In the genomic region with DNA sequence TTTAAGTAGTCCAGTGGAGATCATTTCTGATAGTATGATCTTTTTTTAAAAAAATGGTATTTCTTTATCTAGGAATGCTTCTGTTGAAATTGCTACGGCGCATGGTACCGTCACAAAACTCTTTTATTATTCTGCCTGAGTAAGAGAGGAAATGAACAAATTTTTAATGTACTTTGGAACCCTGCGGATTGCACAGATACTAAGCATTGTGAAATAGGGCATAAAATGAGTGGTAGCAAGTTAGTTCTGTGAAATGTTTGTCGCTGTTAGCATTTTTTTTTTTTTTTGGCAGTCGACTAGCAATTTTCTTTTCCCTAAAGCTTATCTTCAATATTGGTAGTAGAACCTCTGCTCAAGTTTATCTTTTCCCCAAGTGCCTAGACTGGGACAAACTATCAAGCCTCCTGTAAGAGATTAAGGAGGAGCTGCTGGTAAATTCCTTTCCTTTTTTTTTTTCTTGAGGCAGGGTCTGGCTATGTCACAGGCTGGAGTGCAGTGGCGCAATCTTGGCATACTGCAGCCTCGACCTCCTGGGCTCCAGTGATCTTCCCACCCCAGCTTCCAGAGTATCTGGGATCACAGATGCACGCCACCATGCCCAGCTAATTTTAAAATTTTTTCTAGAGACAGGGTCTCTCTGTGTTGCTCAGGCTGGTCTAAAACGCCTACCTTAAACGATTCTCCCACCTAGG, we compare ENCODE assay signal across 10 cellular contexts. TPM values are rescaled to one million over a fixed set of nuclear protein-coding genes. Genes with fewer than 3 reads are reported as not detected.
DNase-seq lines count a peak whose midpoint lies in the region; ATAC-seq and TF ChIP-seq lines count a peak whose summit lies in the region.
"Had no signal": no experiment of that assay in that cellular context is flagged by ENCODE, and none has a peak within 500 bp of the region (broad histone marks: within the 10 kb centered on the region; RNA-seq: fewer than 3 reads in every experiment).

No MANE protein-coding gene starts in this region.

- WGBS in ovary, 3 donors = 24 to 31% (median 30%) methylated on average over 11 of the region's 11 CpGs

- CTCF ChIA-PET in RWPE1 (lab: Yijun Ruan, JAX) = interaction anchor here (0.6 kb wide), 2 partner anchors 210 to 1306 kb away, joined by 3 to 4 read pairs; no protein-coding TSS in a partner anchor

- no peaks in the 10 kb centered on the region for H3K36me3 ChIP-seq in ovary

- intact Hi-C loops in ovary (cut with DNase I) = loop anchor here (5.0 to 10.0 kb wide), 4 partner anchors 60 to 253 kb away; partner anchors contain the start of genes GART (in 1 of the 4) and SON (in 1 of the 4)

- TF ChIP-seq CTCF in RWPE1 (conservative IDR thresholded peaks at IDR 0.05; ENCODE audit: low read depth) = no peak
- no peak for TF ChIP-seq CTCF in fibroblast of mammary gland (conservative IDR thresholded peaks at IDR 0.05; ENCODE audit: control insufficient read depth, insufficient read depth, low read depth, low read length)
- no peak for TF ChIP-seq CTCF in ovary (IDR thresholded peaks at IDR 0.05)

- no peak for ATAC-seq in HG03025 (IDR thresholded peaks at IDR 0.05; ENCODE audit: low FRiP score, unreplicated experiment)

- no peak for TF ChIP-seq EP300 in ovary (IDR thresholded peaks at IDR 0.05)

- peaks cover 14% of the 10 kb centered on the region for H3K4me1 ChIP-seq in ovary (ENCODE audit: insufficient read depth)

- peak overlapping the region; percentile 76 for H3K27ac ChIP-seq in RWPE1
- H3K27ac ChIP-seq in ovary = peak overlapping the region in 1 of 2 donors; percentile 79

- no peak for TF ChIP-seq POLR2A in ovary (IDR thresholded peaks at IDR 0.05)

- POLR2A ChIA-PET in RWPE1 (lab: Yijun Ruan, JAX; ENCODE audit: low non-redundant PET) = no interaction called here

- H3K4me3 ChIP-seq in fibroblast of mammary gland (ENCODE audit: control insufficient read depth, low read depth, low read length) = peak overlapping the region; percentile 95
- peak overlapping the region; percentile 3 for H3K4me3 ChIP-seq in ovary

- DNase-seq in ELF-1 (ENCODE audit: low read depth, low spot score) (peak; percentile 70), RWPE1 (ENCODE audit: low spot score) (peak; percentile 13), fibroblast of mammary gland (ENCODE audit: low read depth) (peak; percentile 82), ovary (no peak), ureter (ENCODE audit: low spot score) (no peak), DMS153 treated with DMSO at 0.1 percent for 48 hours (lab: John Stamatoyannopoulos, UW; ENCODE audit: unreplicated experiment) (no peak)
- DNase-seq in activated CD8-positive, alpha-beta memory T cell treated with anti-CD3 and anti-CD28 coated beads, Interleukin-2, amount 50 U/mL, for 48 hours = no peak
- DNase-seq: cortex of kidney, NCI-H187 had no signal

- H3K9me3 ChIP-seq in ovary = no peaks in the 10 kb centered on the region

- H3K27me3 ChIP-seq in ovary = no peaks in the 10 kb centered on the region

RNA-seq across cellular contexts. Expression of gene ITSN1, which starts 2.2 kb away (rescaled TPM):
- total RNA-seq in ovary (10 to 100 TPM; 28.3 to 51.9 (median 36.4) TPM), ureter (52.5 TPM)
- polyA plus RNA-seq in ovary = 10 to 100 TPM; 22.6 to 61.3 TPM

RNA-seq across cellular contexts. Expression of gene CRYZL1, which starts 3.0 kb away (rescaled TPM):
- 10 to 100 TPM; 27.2 to 59.6 (median 45.9) TPM for total RNA-seq in ovary
- 10 to 100 TPM; 27.0 to 59.5 TPM for polyA plus RNA-seq in ovary
- 54.0 TPM for total RNA-seq in ureter

RNA-seq across cellular contexts. Expression of gene DONSON, which starts 56.0 kb away (rescaled TPM):
- 10 to 100 TPM in 4 of 7 donors, 1 to 10 TPM in 3; 5.1 to 14.1 (median 10.3) TPM for total RNA-seq in ovary
- 10 to 100 TPM in 1 of 2 donors, 1 to 10 TPM in 1; 9.1 to 12.1 TPM for polyA plus RNA-seq in ovary
- total RNA-seq in ureter = 6.5 TPM

Comparison
In these comparisons a context has a peak if more than half of its experiments do, and no peak if none do; other contexts are left out.
1. DNase-seq: peak in ELF-1 (single experiment), RWPE1 (single experiment) and fibroblast of mammary gland (single experiment); none in ovary (0 of 5), activated CD8-positive, alpha-beta memory T cell treated with anti-CD3 and anti-CD28 coated beads, Interleukin-2, amount 50 U/mL, for 48 hours (single experiment), ureter (single experiment) and DMS153 treated with DMSO at 0.1 percent for 48 hours (single experiment).